ENCODE assay signal across 8 cellular contexts in the genomic region with DNA sequence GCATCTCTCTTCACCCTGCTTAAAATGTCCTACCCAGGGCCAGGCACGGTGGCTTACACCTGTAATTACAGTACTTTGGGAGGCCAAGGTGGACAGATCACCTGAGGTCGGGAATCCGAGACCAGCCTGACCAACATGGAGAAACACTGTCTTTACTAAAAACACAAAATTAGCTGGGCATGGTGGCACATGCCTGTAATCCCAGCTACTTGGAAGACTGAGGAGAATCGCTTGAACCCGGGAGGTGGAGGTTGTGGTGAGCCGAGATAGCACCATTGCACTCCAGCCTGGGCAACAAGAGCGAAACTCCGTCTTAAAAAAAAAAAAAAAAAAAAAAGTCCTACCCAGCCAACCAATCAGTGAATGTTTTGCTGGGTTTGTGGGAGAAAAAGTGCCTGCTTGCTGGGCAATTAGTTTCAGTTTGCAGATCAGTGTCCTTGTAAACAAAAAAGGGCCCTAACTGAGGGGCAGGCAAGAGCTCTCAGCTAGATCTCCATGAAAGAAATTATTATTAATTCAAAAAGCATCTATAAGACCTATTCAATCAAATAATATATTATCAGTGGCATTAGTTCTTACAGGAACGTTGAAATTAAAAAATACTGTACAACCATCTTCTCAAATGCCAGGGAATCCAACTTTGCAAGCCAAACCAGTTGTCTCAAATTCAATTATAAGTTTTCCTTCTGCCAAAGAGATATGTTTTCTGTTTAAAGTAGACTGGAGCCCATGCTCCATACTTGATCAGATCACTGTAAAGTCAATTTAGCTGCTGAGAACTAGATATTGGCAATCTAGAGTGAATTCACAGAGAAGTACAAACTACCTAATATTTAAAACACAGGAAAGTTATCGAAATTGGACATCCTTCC. TPM values are rescaled to one million over a fixed set of nuclear protein-coding genes. Genes with fewer than 3 reads are reported as not detected.
DNase-seq lines count a peak whose midpoint lies in the region; ATAC-seq, FAIRE-seq and TF ChIP-seq lines count a peak whose summit lies in the region.

No MANE protein-coding gene starts in this region.

- H3K9ac ChIP-seq in endothelial cell of umbilical vein (replicated peaks; ENCODE audit: extremely low read depth, insufficient read depth, low read length) (no peak overlapping the region), neuronal stem cell (ENCODE audit: low read depth, low read length, poor library complexity) (no peak overlapping the region)

- H2AFZ ChIP-seq in endothelial cell of umbilical vein (ENCODE audit: low read depth, low read length) (no peak overlapping the region), neuronal stem cell (ENCODE audit: low read length) (no peak overlapping the region)

- H4K8ac ChIP-seq in neuronal stem cell (ENCODE audit: low read depth, low read length) = no peak overlapping the region

- DNase-seq in A673 (ENCODE audit: low spot score) (peak; percentile 86), GM19239 (ENCODE audit: insufficient read length, low spot score) (peak; percentile 42), SW480 (ENCODE audit: low spot score) (peak; percentile 35), endothelial cell of umbilical vein (ENCODE audit: low read depth, low spot score) (peak; percentile 35), neuronal stem cell (ENCODE audit: low spot score) (no peak), KG1 (lab: John Stamatoyannopoulos, UW) (no peak)
- no peak for DNase-seq in activated CD4-positive, CD25-positive, alpha-beta regulatory T cell (lab: John Stamatoyannopoulos, UW)

- no peaks in the 10 kb centered on the region for H4K20me1 ChIP-seq in endothelial cell of umbilical vein (replicated peaks; ENCODE audit: control insufficient read depth, extremely low read depth, insufficient read depth, low read length)

- H3K4me2 ChIP-seq in endothelial cell of umbilical vein (ENCODE audit: insufficient read depth, low read length) (no peak overlapping the region), neuronal stem cell (ENCODE audit: insufficient read depth, low read length, poor library complexity, severe bottlenecking) (no peak overlapping the region)

- H2AK5ac ChIP-seq in neuronal stem cell (ENCODE audit: low read depth, low read length) = no peak overlapping the region

- H3K9me3 ChIP-seq in A673 (ENCODE audit: low read depth, low read length, poor library complexity, severe bottlenecking) (no peaks in the 10 kb centered on the region), endothelial cell of umbilical vein (replicated peaks; ENCODE audit: control insufficient read depth, insufficient read depth, low read length) (no peaks in the 10 kb centered on the region), neuronal stem cell (replicated peaks in 1 of 2; ENCODE audit: control insufficient read depth in 2 of 2, insufficient read depth in 1 of 2, low read depth in 1 of 2, low read length in 2 of 2) (peaks cover 0 to 2% of the 10 kb centered on the region in 2 donors)

- no peak overlapping the region for H2BK120ac ChIP-seq in neuronal stem cell (ENCODE audit: low read depth, low read length)

- FAIRE-seq in GM19239 (lab: Jason Lieb, UNC) = peak; percentile 11
- FAIRE-seq in endothelial cell of umbilical vein (lab: Jason Lieb, UNC) = peak; percentile 18

- TF ChIP-seq CTCF in A673 (conservative IDR thresholded peaks at IDR 0.05; ENCODE audit: low read depth, low read length) (no peak), endothelial cell of umbilical vein (IDR thresholded peaks at IDR 0.05; ENCODE audit: extremely low read depth in 1 of 2, insufficient read depth in 1 of 2, low read depth in 1 of 2, low read length in 2 of 2) (no peak)

- H3K18ac ChIP-seq in neuronal stem cell (ENCODE audit: low read length) = no peak overlapping the region

- dilution Hi-C loops in endothelial cell of umbilical vein (cut with MboI; ENCODE audit: extremely low pct_ligation_motif_present, low sequenced_read_pairs) = no loop called here

- H3K9me1 ChIP-seq in endothelial cell of umbilical vein (replicated peaks; ENCODE audit: control insufficient read depth, extremely low read depth, insufficient read depth, low read length) = no peaks in the 10 kb centered on the region

- H3K4me1 ChIP-seq in A673 (ENCODE audit: insufficient read depth, low read length, poor library complexity, severe bottlenecking) (peaks cover 37% of the 10 kb centered on the region), endothelial cell of umbilical vein (ENCODE audit: control insufficient read depth, extremely low read depth, insufficient read depth, low read length) (peaks cover 19% of the 10 kb centered on the region), neuronal stem cell (ENCODE audit: control insufficient read depth in 2 of 2, insufficient read depth in 1 of 2, low read depth in 1 of 2, low read length in 2 of 2) (peaks cover 7 to 10% of the 10 kb centered on the region in 2 donors)

- CTCF ChIA-PET in A673 (lab: Charles Lee) (no interaction called here), endothelial cell of umbilical vein (lab: Charles Lee) (interaction anchor here (3.7 kb wide), 1 partner anchor 90 kb away, joined by 28 read pairs; no protein-coding TSS in a partner anchor)

- H2BK5ac ChIP-seq in neuronal stem cell (ENCODE audit: low read length) = no peak overlapping the region

- BruUV-seq in A673 (replicated peaks; lab: Mats Ljungman, UMichigan) (no TSS peak), endothelial cell of umbilical vein (replicated peaks; lab: Mats Ljungman, UMichigan) (no TSS peak)

- no peak for ATAC-seq in GM21367 (IDR thresholded peaks at IDR 0.05; ENCODE audit: unreplicated experiment)

- H4K91ac ChIP-seq in neuronal stem cell (ENCODE audit: low read depth, low read length, poor library complexity) = no peak overlapping the region

- no CpG with 5 or more reads among the region's 10 CpGs for WGBS in neuronal stem cell (ENCODE audit: extremely low coverage in 2 of 2, insufficient read length in 2 of 2, insufficient replicate concordance in 1 of 2), 2 donors

- H3K36me3 ChIP-seq in A673 (ENCODE audit: insufficient read depth, low read length, poor library complexity, severe bottlenecking) = no peaks in the 10 kb centered on the region
- no peaks in the 10 kb centered on the region for H3K36me3 ChIP-seq in endothelial cell of umbilical vein (ENCODE audit: control insufficient read depth in 2 of 2, extremely low read depth in 1 of 2, insufficient read depth in 2 of 2, low read length in 2 of 2)
- H3K36me3 ChIP-seq in neuronal stem cell (replicated peaks in 1 of 2; ENCODE audit: control insufficient read depth in 2 of 2, insufficient read depth in 2 of 2, low read length in 2 of 2) = peaks cover 0 to 13% of the 10 kb centered on the region in 2 donors

- H3K4me3 ChIP-seq in A673 (ENCODE audit: low read depth, low read length, poor library complexity, severe bottlenecking) = peak overlapping the region; percentile 78
- H3K4me3 ChIP-seq in endothelial cell of umbilical vein (replicated peaks in 1 of 3; ENCODE audit: insufficient read depth in 1 of 3, low read depth in 1 of 3, low read length in 3 of 3) = no peak overlapping the region
- no peak overlapping the region for H3K4me3 ChIP-seq in neuronal stem cell (ENCODE audit: low read length in 2 of 2)

- no peak overlapping the region for H3K4ac ChIP-seq in neuronal stem cell (ENCODE audit: low read length)

- H2BK15ac ChIP-seq in neuronal stem cell (ENCODE audit: low read length) = no peak overlapping the region

- H3K79me1 ChIP-seq in neuronal stem cell (ENCODE audit: low read depth, low read length) = peaks cover 10% of the 10 kb centered on the region

- H3K23ac ChIP-seq in neuronal stem cell (ENCODE audit: low read depth, low read length, poor library complexity) = no peak overlapping the region

- POLR2A ChIA-PET in A673 (lab: Charles Lee; ENCODE audit: low non-redundant PET) = interaction anchor here (0.7 kb wide), 1 partner anchor 63 kb away, joined by 5 read pairs; no protein-coding TSS in a partner anchor
- POLR2A ChIA-PET in endothelial cell of umbilical vein (lab: Charles Lee) = no interaction called here

- H3K27ac ChIP-seq in A673 (ENCODE audit: low read depth, low read length, poor library complexity, severe bottlenecking) = peak overlapping the region; percentile 26
- H3K27ac ChIP-seq in endothelial cell of umbilical vein (ENCODE audit: insufficient read depth, low read depth, low read length) = no peak overlapping the region
- no peak overlapping the region for H3K27ac ChIP-seq in neuronal stem cell (replicated peaks; ENCODE audit: low read length)

- intact Hi-C loops in A673 (cut with micrococcal nuclease; ENCODE audit: unreplicated experiment) (loop anchor here (5.0 kb wide), 1 partner anchor 88 kb away; no protein-coding TSS in a partner anchor), endothelial cell of umbilical vein (cut with micrococcal nuclease) (loop anchor here (5.0 kb wide), 1 partner anchor 93 kb away; no protein-coding TSS in a partner anchor)

- no peak overlapping the region for H2BK12ac ChIP-seq in neuronal stem cell (ENCODE audit: low read length)

- peak overlapping the region; percentile 8 for H3K14ac ChIP-seq in neuronal stem cell (ENCODE audit: low read length)

- H3K27me3 ChIP-seq in A673 (replicated peaks; ENCODE audit: insufficient read depth, low read depth, low read length, poor library complexity) (no peaks in the 10 kb centered on the region), endothelial cell of umbilical vein (ENCODE audit: control insufficient read depth in 2 of 2, insufficient read depth in 2 of 2, low read length in 2 of 2) (no peaks in the 10 kb centered on the region), neuronal stem cell (ENCODE audit: control insufficient read depth in 3 of 3, insufficient read depth in 3 of 3, low read depth in 1 of 3, low read length in 3 of 3) (no peaks in the 10 kb centered on the region)

- no peak for TF ChIP-seq POLR2A in endothelial cell of umbilical vein (IDR thresholded peaks at IDR 0.05; ENCODE audit: low read depth, low read length)

- peaks cover 2% of the 10 kb centered on the region for H3K79me2 ChIP-seq in endothelial cell of umbilical vein (ENCODE audit: control insufficient read depth, insufficient read depth, low read length)

TF ChIP-seq in endothelial cell of umbilical vein, 7 proteins besides CTCF, POLR2A, EP300 and RAD21 (continues in another document):
- TF ChIP-seq, protein P1, sequence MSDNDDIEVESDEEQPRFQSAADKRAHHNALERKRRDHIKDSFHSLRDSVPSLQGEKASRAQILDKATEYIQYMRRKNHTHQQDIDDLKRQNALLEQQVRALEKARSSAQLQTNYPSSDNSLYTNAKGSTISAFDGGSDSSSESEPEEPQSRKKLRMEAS (IDR thresholded peaks at IDR 0.05; ENCODE audit: insufficient read depth, insufficient read length) = no peak

RNA-seq across cellular contexts. Expression of a gene that starts 3.9 kb away (rescaled TPM):
- total RNA-seq in A673 (2021) (11.5 and 12.2 TPM in 2 replicates), endothelial cell of umbilical vein (11.1 and 13.0 TPM in 2 replicates)
- 3.5 and 4.0 TPM in 2 replicates for polyA plus RNA-seq in endothelial cell of umbilical vein
- polyA plus RNA-seq in endothelial cell of umbilical vein (2011; cell fraction: cytosol; rRNA removed) = 4.6 and 5.1 TPM in 2 replicates
- 3.7 and 4.0 TPM in 2 replicates for polyA plus RNA-seq in endothelial cell of umbilical vein (2011; cell fraction: nucleus; rRNA removed)
- polyA plus RNA-seq in endothelial cell of umbilical vein (2012) = 13.6 and 13.8 TPM in 2 replicates
- 7.6 and 8.1 TPM in 2 replicates for polyA minus RNA-seq in endothelial cell of umbilical vein
- polyA minus RNA-seq in endothelial cell of umbilical vein (2011; cell fraction: cytosol; rRNA and poly(A)+ RNA removed) = 7.7 TPM
- polyA minus RNA-seq in endothelial cell of umbilical vein (2011; cell fraction: nucleus; rRNA and poly(A)+ RNA removed) = 3.8 and 5.0 TPM in 2 replicates
- polyA plus RNA-seq in neuronal stem cell (2013, experiment 1 of 2) = 6.0 TPM
- polyA plus RNA-seq in neuronal stem cell (2013, experiment 2 of 2) = 5.9 TPM

Comparison
In these comparisons a context has a peak if more than half of its experiments do, and no peak if none do; other contexts are left out.
1. DNase-seq: peak in A673 (single experiment), GM19239 (single experiment), SW480 (single experiment) and endothelial cell of umbilical vein (single experiment); none in neuronal stem cell (single experiment), activated CD4-positive, CD25-positive, alpha-beta regulatory T cell (0 of 4) and KG1 (single experiment).